ENCODE assay signal across 25 cellular contexts in the genomic region with DNA sequence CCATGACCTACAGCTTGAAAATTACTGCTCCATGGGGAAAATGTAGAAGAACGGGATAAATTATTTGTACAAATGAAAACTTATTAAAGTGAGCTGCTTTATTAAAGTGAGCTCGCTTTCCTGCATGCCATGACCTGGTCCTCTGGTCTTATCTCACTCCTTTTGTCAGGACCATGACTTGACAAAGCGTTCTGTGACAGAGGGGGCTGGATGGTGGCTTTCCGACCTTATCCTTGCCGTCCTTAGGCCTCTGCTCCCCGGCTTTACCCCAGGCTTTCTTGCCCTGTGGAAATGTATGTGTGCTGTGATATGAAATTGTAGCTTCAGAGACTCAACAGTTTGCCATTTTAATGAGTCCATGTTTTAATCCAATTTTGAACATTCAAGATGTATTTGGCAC.
"Had no signal": no experiment of that assay in that cellular context is flagged by ENCODE, and none has a peak within 500 bp of the region (broad histone marks: within the 10 kb centered on the region; RNA-seq: fewer than 3 reads in every experiment).

No MANE protein-coding gene starts in this region.

- H3K9me3 Mint-ChIP-seq: nephron; neural progenitor cell; stimulated activated naive B cell treated with anti-CD40 and anti-IgM and Interleukin-4, amounts not matched to agents 10 μg/mL and 1 μg/mL and 100 μg/mL, for 72 hours had no signal

- H3K27me3 ChIP-seq: neural progenitor cell, right atrium auricular region, stomach, testis, thyroid gland, transverse colon, upper lobe of left lung, vagina had no signal

- H3K4me1 Mint-ChIP-seq: nephron; stimulated activated naive B cell treated with anti-CD40 and anti-IgM and Interleukin-4, amounts not matched to agents 10 μg/mL and 1 μg/mL and 100 μg/mL, for 72 hours had no signal

- H3K4me3 ChIP-seq: left ventricle myocardium inferior, lung, neural progenitor cell, right atrium auricular region, skin epidermis, stomach, testis, thyroid gland, transverse colon, upper lobe of left lung, vagina had no signal

- H3K27me3 Mint-ChIP-seq: stimulated activated naive B cell treated with anti-CD40 and anti-IgM and Interleukin-4, amounts not matched to agents 10 μg/mL and 1 μg/mL and 100 μg/mL, for 72 hours had no signal

- H2AFZ ChIP-seq: neural progenitor cell, parathyroid adenoma had no signal

- H3K36me3 ChIP-seq: left ventricle myocardium inferior, neural progenitor cell, neutrophil, right atrium auricular region, stomach, thyroid gland, transverse colon, upper lobe of left lung, vagina had no signal

- H3K4me3 Mint-ChIP-seq: naive thymus-derived CD8-positive, alpha-beta T cell; nephron; neural progenitor cell; stimulated activated naive B cell treated with anti-CD40 and anti-IgM and Interleukin-4, amounts not matched to agents 10 μg/mL and 1 μg/mL and 100 μg/mL, for 72 hours had no signal

- H3K27ac ChIP-seq: left ventricle myocardium inferior, neural progenitor cell, neutrophil, parathyroid adenoma, right atrium auricular region, skin epidermis, stomach, testis, thyroid gland, transverse colon, upper lobe of left lung, vagina had no signal

- DNase-seq: islet precursor cell; left ventricle myocardium inferior; midbrain; naive thymus-derived CD8-positive, alpha-beta T cell; occipital lobe; stimulated activated CD4-positive, alpha-beta T cell treated with anti-CD3 and anti-CD28 coated beads, Interleukin-12 subunit alpha, Interleukin-12 subunit beta, amount 100 ng/mL, for 4 hours; stimulated activated CD4-positive, alpha-beta T cell treated with anti-CD3 and anti-CD28 coated beads, Interleukin-15, amount 100 ng/mL, for 24 hours; stimulated activated CD4-positive, alpha-beta T cell treated with anti-CD3 and anti-CD28 coated beads, Interleukin-2, amount 100 ng/mL, for 24 hours; stimulated activated CD4-positive, alpha-beta T cell treated with anti-CD3 and anti-CD28 coated beads, Interleukin-4, amount 100 ng/mL, for 1 hour; stimulated activated naive B cell treated with anti-CD40 and anti-IgM and Interleukin-4, amounts not matched to agents 10 μg/mL and 1 μg/mL and 100 μg/mL, for 72 hours; stimulated activated naive CD8-positive, alpha-beta T cell treated with anti-CD3 and anti-CD28 coated beads, Interleukin-15, Interleukin-2, amounts not matched to agents 100 U/mL and 50 U/mL, for 24 hours; stomach; testis; thyroid gland; transverse colon; upper lobe of left lung had no signal

- ATAC-seq: naive thymus-derived CD8-positive, alpha-beta T cell; sciatic nerve; stimulated activated naive B cell treated with anti-CD40 and anti-IgM and Interleukin-4, amounts not matched to agents 10 μg/mL and 1 μg/mL and 100 μg/mL, for 72 hours; stimulated activated naive CD8-positive, alpha-beta T cell treated with anti-CD3 and anti-CD28 coated beads, Interleukin-15, Interleukin-2, amounts not matched to agents 100 U/mL and 50 U/mL, for 24 hours had no signal

- H3K36me3 Mint-ChIP-seq: neural progenitor cell; stimulated activated naive B cell treated with anti-CD40 and anti-IgM and Interleukin-4, amounts not matched to agents 10 μg/mL and 1 μg/mL and 100 μg/mL, for 72 hours had no signal

- H3K9me3 ChIP-seq: left ventricle myocardium inferior, neutrophil, right atrium auricular region, stomach, testis, thyroid gland, transverse colon, upper lobe of left lung, vagina had no signal

- H3K79me2 ChIP-seq: parathyroid adenoma had no signal

- H3K9ac ChIP-seq: neural progenitor cell, parathyroid adenoma had no signal

- H3K4me1 ChIP-seq: left ventricle myocardium inferior, neural progenitor cell, parathyroid adenoma, right atrium auricular region, testis, transverse colon, vagina had no signal

- H3K4me2 ChIP-seq: neural progenitor cell had no signal

- H3K27ac Mint-ChIP-seq: naive thymus-derived CD8-positive, alpha-beta T cell; nephron; neural progenitor cell; stimulated activated naive B cell treated with anti-CD40 and anti-IgM and Interleukin-4, amounts not matched to agents 10 μg/mL and 1 μg/mL and 100 μg/mL, for 72 hours had no signal
